Comparison of ENCODE assay signal across 1 cellular context in genomic region chr5:108634251-108634950, GRCh38.
TF ChIP-seq lines count a peak whose summit lies in the region.

No MANE protein-coding gene starts in this region.

TF ChIP-seq in GM12878, 131 proteins besides CTCF, POLR2A, EP300 and RAD21 (continued from another document):
- TF ChIP-seq CEBPZ (IDR thresholded peaks at IDR 0.05; ENCODE audit: low read depth, low read length): no peak
- no peak for TF ChIP-seq MXI1 (IDR thresholded peaks at IDR 0.05; ENCODE audit: low read depth, low read length)
- no peak for TF ChIP-seq PAX5 (IDR thresholded peaks at IDR 0.05; ENCODE audit: borderline replicate concordance, low read depth, low read length)
